ENCODE assay signal across 8 cellular contexts in genomic region chr12:11651785-11652184, GRCh38. TPM values are rescaled to one million over a fixed set of nuclear protein-coding genes. Genes with fewer than 3 reads are reported as not detected.
DNase-seq lines count a peak whose midpoint lies in the region; ATAC-seq lines count a peak whose summit lies in the region.

No MANE protein-coding gene starts in this region.

- H3K4me3 Mint-ChIP-seq in stimulated activated naive CD8-positive, alpha-beta T cell treated with anti-CD3 and anti-CD28 coated beads, Interleukin-15, Interleukin-2, amounts not matched to agents 100 ng/mL and 50 ng/mL, for 24 hours = peak overlapping the region; percentile 86
- peak overlapping the region; percentile 94 for H3K4me3 Mint-ChIP-seq in activated T-helper 2 cell treated with anti-CD3 and anti-CD28 coated beads, Interferon-gamma antibody, Interleukin-2, Interleukin-4, amounts not matched to agents 10 μg/mL and 5 μg/mL and 100 μg/mL, durations not matched to agents 14 hours and 24 hours and 36 hours (ENCODE audit: low read depth)
- H3K4me3 Mint-ChIP-seq in immature natural killer cell = peak overlapping the region; percentile 90 to 100 (median 99)
- H3K4me3 Mint-ChIP-seq in stimulated activated naive CD8-positive, alpha-beta T cell treated with anti-CD3 and anti-CD28 coated beads, Interleukin-15, amount 100 ng/mL, for 72 hours = peak overlapping the region; percentile 87 to 92

- peaks cover 3% of the 10 kb centered on the region for H3K36me3 Mint-ChIP-seq in stimulated activated naive CD8-positive, alpha-beta T cell treated with anti-CD3 and anti-CD28 coated beads, Interleukin-15, Interleukin-2, amounts not matched to agents 100 ng/mL and 50 ng/mL, for 24 hours (ENCODE audit: low read depth)
- peaks cover 33% of the 10 kb centered on the region for H3K36me3 Mint-ChIP-seq in activated T-helper 2 cell treated with anti-CD3 and anti-CD28 coated beads, Interferon-gamma antibody, Interleukin-2, Interleukin-4, amounts not matched to agents 10 μg/mL and 5 μg/mL and 100 μg/mL, durations not matched to agents 14 hours and 24 hours and 36 hours (ENCODE audit: low read depth)
- peaks cover 0 to 10% (median 0%) of the 10 kb centered on the region in 3 donors for H3K36me3 Mint-ChIP-seq in immature natural killer cell

- ATAC-seq in stimulated activated naive CD8-positive, alpha-beta T cell treated with anti-CD3 and anti-CD28 coated beads, Interleukin-15, Interleukin-2, amounts not matched to agents 100 U/mL and 50 U/mL, for 24 hours = no peak
- ATAC-seq in stimulated activated naive CD8-positive, alpha-beta T cell treated with anti-CD3 and anti-CD28 coated beads, Interleukin-15, amount 100 ng/mL, for 72 hours = no peak

- H3K4me1 Mint-ChIP-seq in stimulated activated naive CD8-positive, alpha-beta T cell treated with anti-CD3 and anti-CD28 coated beads, Interleukin-15, Interleukin-2, amounts not matched to agents 100 ng/mL and 50 ng/mL, for 24 hours (ENCODE audit: low read depth) = peaks cover 62% of the 10 kb centered on the region
- H3K4me1 Mint-ChIP-seq in activated T-helper 2 cell treated with anti-CD3 and anti-CD28 coated beads, Interferon-gamma antibody, Interleukin-2, Interleukin-4, amounts not matched to agents 10 μg/mL and 5 μg/mL and 100 μg/mL, durations not matched to agents 14 hours and 24 hours and 36 hours (ENCODE audit: low read depth) = peaks cover 45% of the 10 kb centered on the region
- H3K4me1 Mint-ChIP-seq in immature natural killer cell = peaks cover 43 to 65% of the 10 kb centered on the region in 2 donors
- H3K4me1 Mint-ChIP-seq in stimulated activated naive CD8-positive, alpha-beta T cell treated with anti-CD3 and anti-CD28 coated beads, Interleukin-15, amount 100 ng/mL, for 72 hours = peaks cover 64% of the 10 kb centered on the region

- intact Hi-C loops in activated T-helper 2 cell treated with anti-CD3 and anti-CD28 coated beads, Interferon-gamma antibody, Interleukin-2, Interleukin-4, amounts not matched to agents 10 μg/mL and 5 μg/mL and 100 μg/mL, durations not matched to agents 14 hours and 24 hours and 36 hours (cut with micrococcal nuclease) = loop anchor here (1.0 to 5.0 kb wide), 7 partner anchors 51 to 1066 kb away; partner anchors contain the start of genes BORCS5 and CDKN1B

- DNase-seq in stimulated activated naive CD8-positive, alpha-beta T cell treated with anti-CD3 and anti-CD28 coated beads, Interleukin-15, Interleukin-2, amounts not matched to agents 100 U/mL and 50 U/mL, for 24 hours = no peak
- no peak for DNase-seq in activated T-helper 2 cell treated with anti-CD3 and anti-CD28 coated beads, Interferon-gamma antibody, Interleukin-2, Interleukin-4, amounts not matched to agents 10 μg/mL and 5 μg/mL and 100 μg/mL, durations not matched to agents 14 hours and 24 hours and 36 hours (ENCODE audit: low spot score)
- DNase-seq in immature natural killer cell (no peak), AG08395 (ENCODE audit: low spot score) (no peak), activated gamma-delta T cell treated with Interleukin-2 at 50 U/mL for 16 hours (no peak)
- no peak for DNase-seq in stimulated activated naive CD8-positive, alpha-beta T cell treated with anti-CD3 and anti-CD28 coated beads, Interleukin-15, amount 100 ng/mL, for 72 hours
- no peak for DNase-seq in activated CD4-positive, alpha-beta T cell treated with anti-CD3 and anti-CD28 coated beads for 4 hours

- H3K27ac Mint-ChIP-seq in stimulated activated naive CD8-positive, alpha-beta T cell treated with anti-CD3 and anti-CD28 coated beads, Interleukin-15, Interleukin-2, amounts not matched to agents 100 ng/mL and 50 ng/mL, for 24 hours = peak overlapping the region; percentile 92
- peak overlapping the region; percentile 95 for H3K27ac Mint-ChIP-seq in activated T-helper 2 cell treated with anti-CD3 and anti-CD28 coated beads, Interferon-gamma antibody, Interleukin-2, Interleukin-4, amounts not matched to agents 10 μg/mL and 5 μg/mL and 100 μg/mL, durations not matched to agents 14 hours and 24 hours and 36 hours
- peak overlapping the region; percentile 86 to 97 (median 93) for H3K27ac Mint-ChIP-seq in immature natural killer cell
- peak overlapping the region in 1 of 2 donors; percentile 92 for H3K27ac Mint-ChIP-seq in stimulated activated naive CD8-positive, alpha-beta T cell treated with anti-CD3 and anti-CD28 coated beads, Interleukin-15, amount 100 ng/mL, for 72 hours

- no peaks in the 10 kb centered on the region for H3K9me3 Mint-ChIP-seq in stimulated activated naive CD8-positive, alpha-beta T cell treated with anti-CD3 and anti-CD28 coated beads, Interleukin-15, Interleukin-2, amounts not matched to agents 100 ng/mL and 50 ng/mL, for 24 hours
- H3K9me3 Mint-ChIP-seq in activated T-helper 2 cell treated with anti-CD3 and anti-CD28 coated beads, Interferon-gamma antibody, Interleukin-2, Interleukin-4, amounts not matched to agents 10 μg/mL and 5 μg/mL and 100 μg/mL, durations not matched to agents 14 hours and 24 hours and 36 hours = no peaks in the 10 kb centered on the region
- no peaks in the 10 kb centered on the region for H3K9me3 Mint-ChIP-seq in immature natural killer cell
- no peaks in the 10 kb centered on the region for H3K9me3 Mint-ChIP-seq in stimulated activated naive CD8-positive, alpha-beta T cell treated with anti-CD3 and anti-CD28 coated beads, Interleukin-15, amount 100 ng/mL, for 72 hours

- peaks cover 5% of the 10 kb centered on the region for H3K27me3 Mint-ChIP-seq in stimulated activated naive CD8-positive, alpha-beta T cell treated with anti-CD3 and anti-CD28 coated beads, Interleukin-15, Interleukin-2, amounts not matched to agents 100 ng/mL and 50 ng/mL, for 24 hours
- H3K27me3 Mint-ChIP-seq in activated T-helper 2 cell treated with anti-CD3 and anti-CD28 coated beads, Interferon-gamma antibody, Interleukin-2, Interleukin-4, amounts not matched to agents 10 μg/mL and 5 μg/mL and 100 μg/mL, durations not matched to agents 14 hours and 24 hours and 36 hours (ENCODE audit: low read depth) = no peaks in the 10 kb centered on the region
- peaks cover 9 to 22% (median 11%) of the 10 kb centered on the region in 3 donors for H3K27me3 Mint-ChIP-seq in immature natural killer cell (ENCODE audit: low read depth in 3 of 3)
- peaks cover 8% of the 10 kb centered on the region for H3K27me3 Mint-ChIP-seq in stimulated activated naive CD8-positive, alpha-beta T cell treated with anti-CD3 and anti-CD28 coated beads, Interleukin-15, amount 100 ng/mL, for 72 hours

RNA-seq across cellular contexts. Expression of gene ETV6, which starts 2.3 kb away (rescaled TPM):
- total RNA-seq in activated T-helper 2 cell treated with anti-CD3 and anti-CD28 coated beads, Interferon-gamma antibody, Interleukin-2, Interleukin-4, amounts not matched to agents 10 μg/mL and 5 μg/mL and 100 μg/mL, durations not matched to agents 14 hours and 24 hours and 36 hours = 68.2 and 69.4 TPM in 2 replicates
- 1 to 10 TPM; 3.0 to 5.4 (median 3.2) TPM for polyA plus RNA-seq in immature natural killer cell
